12 cellular contexts compared by ENCODE assay signal in the genomic region with DNA sequence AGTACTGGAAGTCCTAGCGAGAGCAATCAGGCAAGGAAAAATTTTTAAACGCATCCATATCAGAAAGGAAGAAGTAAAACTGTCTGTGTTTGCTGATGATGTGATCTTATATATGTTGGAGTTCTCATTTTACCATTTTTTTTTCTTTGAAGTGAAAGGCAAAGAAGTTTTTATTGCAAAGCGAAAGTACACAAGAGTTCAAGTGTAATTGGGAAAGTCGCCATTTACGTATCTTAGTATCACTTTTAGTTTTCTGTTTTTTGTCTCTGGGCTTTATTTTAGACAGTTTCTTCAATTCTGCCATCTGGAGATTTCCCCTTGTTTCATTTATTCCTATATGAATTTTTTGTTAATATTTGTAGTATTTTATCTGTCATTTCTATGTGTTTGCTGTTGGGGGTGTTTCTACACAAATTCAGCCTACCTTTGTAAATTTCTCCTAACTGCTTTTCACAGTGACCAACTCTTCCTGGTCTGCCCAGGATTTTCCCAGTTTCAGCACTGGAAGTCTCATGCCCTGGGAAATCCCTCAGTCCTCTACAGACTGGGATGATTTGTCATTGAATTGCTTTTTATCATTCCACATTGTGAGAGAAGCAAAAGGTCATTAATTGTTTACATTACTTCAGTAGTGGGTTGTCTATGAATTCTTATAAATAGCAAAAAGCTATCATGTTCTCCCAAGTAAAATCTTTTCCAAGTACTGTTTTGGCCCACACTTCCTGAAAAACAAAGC. TPM values are rescaled to one million over a fixed set of nuclear protein-coding genes. Genes with fewer than 3 reads are reported as not detected.
DNase-seq lines count a peak whose midpoint lies in the region; ATAC-seq, FAIRE-seq and TF ChIP-seq lines count a peak whose summit lies in the region.
"Had no signal": no experiment of that assay in that cellular context is flagged by ENCODE, and none has a peak within 500 bp of the region (broad histone marks: within the 10 kb centered on the region; RNA-seq: fewer than 3 reads in every experiment).

No MANE protein-coding gene starts in this region.

- H3K9me3 ChIP-seq in small intestine (ENCODE audit: control insufficient read depth, low read depth), result no peaks in the 10 kb centered on the region

- H3K4me1 Mint-ChIP-seq in chondrocyte (ENCODE audit: low read depth), result peaks cover 17% of the 10 kb centered on the region

- H3K4me1 ChIP-seq in small intestine (ENCODE audit: control insufficient read depth in 2 of 2, insufficient read depth in 1 of 2, low read depth in 1 of 2, low read length in 1 of 2), result peaks cover 0 to 5% of the 10 kb centered on the region in 2 donors

- 18 to 33% (median 25%) methylated on average over 5 of the region's 5 CpGs for WGBS in small intestine, 3 donors

- H3K36me3 Mint-ChIP-seq in chondrocyte (ENCODE audit: low read depth), result no peaks in the 10 kb centered on the region

- H3K27me3 ChIP-seq in small intestine (ENCODE audit: control insufficient read depth in 2 of 2, insufficient read depth in 2 of 2, low read length in 2 of 2) (no peaks in the 10 kb centered on the region), H7 (ENCODE audit: control insufficient read depth, insufficient read depth, low read length) (no peaks in the 10 kb centered on the region)

- H3K27ac ChIP-seq in small intestine (ENCODE audit: low read depth in 1 of 2, low read length in 1 of 2), result peak overlapping the region in 1 of 2 donors; percentile 69

- no peak overlapping the region for H3K4me3 ChIP-seq in small intestine (ENCODE audit: low read depth in 1 of 2, low read length in 2 of 2)
- H3K4me3 ChIP-seq in H7 (ENCODE audit: insufficient read depth, low read depth, low read length), result no peak overlapping the region

- ATAC-seq in GM19372 (IDR thresholded peaks at IDR 0.05; ENCODE audit: low read depth, unreplicated experiment) (peak; percentile 48), HG02981 (IDR thresholded peaks at IDR 0.05; ENCODE audit: unreplicated experiment) (peak; percentile 56), HG03139 (IDR thresholded peaks at IDR 0.05; ENCODE audit: unreplicated experiment) (no peak), HG02623 (IDR thresholded peaks at IDR 0.05; ENCODE audit: unreplicated experiment) (no peak)

- H3K27ac Mint-ChIP-seq in chondrocyte (ENCODE audit: unreplicated experiment), result peak overlapping the region; percentile 49

- DNase-seq in chondrocyte (ENCODE audit: low spot score), result no peak
- DNase-seq in small intestine, result peak; percentile 23
- no peak for DNase-seq in H7
- DNase-seq: activated CD4-positive, alpha-beta T cell treated with anti-CD3 and anti-CD28 coated beads for 1 hour; activated gamma-delta T cell; COR-L47; NCI-H1694 treated with DMSO at 0.1 percent for 48 hours had no signal

- H3K9me3 Mint-ChIP-seq in chondrocyte (ENCODE audit: low read depth), result no peaks in the 10 kb centered on the region

- no peaks in the 10 kb centered on the region for H3K27me3 Mint-ChIP-seq in chondrocyte (ENCODE audit: low read depth)

- TF ChIP-seq CTCF in chondrocyte (IDR thresholded peaks at IDR 0.05), result no peak

- H3K4me3 Mint-ChIP-seq in chondrocyte (ENCODE audit: unreplicated experiment), result no peak overlapping the region

- H3K36me3 ChIP-seq in small intestine (ENCODE audit: control insufficient read depth in 2 of 2, insufficient read depth in 2 of 2, low read length in 2 of 2) (no peaks in the 10 kb centered on the region), H7 (replicated peaks; ENCODE audit: control insufficient read depth, insufficient read depth, low read length) (no peaks in the 10 kb centered on the region)

- peak; percentile 5 for FAIRE-seq in small intestine (lab: Jason Lieb, UNC)
- FAIRE-seq: bronchial epithelial cell had no signal

RNA-seq across cellular contexts. Expression of a gene that starts 23.2 kb away (rescaled TPM):
- total RNA-seq in chondrocyte, result 28.4 to 32.3 TPM (median 29.5 TPM) in 3 replicates
- polyA plus RNA-seq in small intestine, result 10 to 100 TPM; 22.4 to 78.5 (median 39.2) TPM
- 26.2 and 30.2 TPM in 2 replicates for total RNA-seq in H7 (2014; rRNA removed; shearing (Covaris generic))

RNA-seq across cellular contexts. Expression of a gene that starts 59.4 kb away (rescaled TPM):
- total RNA-seq in chondrocyte, result 8.2 to 15.0 TPM (median 9.4 TPM) in 3 replicates
- polyA plus RNA-seq in small intestine, result 10 to 100 TPM in 2 of 3 donors, 1 to 10 TPM in 1; 2.0 to 18.6 (median 16.8) TPM
- total RNA-seq in H7 (2014; rRNA removed; shearing (Covaris generic)), result 1.3 and 1.9 TPM in 2 replicates

Comparison
In these comparisons a context has a peak if more than half of its experiments do, and no peak if none do; other contexts are left out.
1. ATAC-seq: peak in GM19372 (single experiment) and HG02981 (single experiment); none in HG03139 (single experiment) and HG02623 (single experiment).